Comparison of ENCODE assay signal across 1 cellular context in the genomic region with DNA sequence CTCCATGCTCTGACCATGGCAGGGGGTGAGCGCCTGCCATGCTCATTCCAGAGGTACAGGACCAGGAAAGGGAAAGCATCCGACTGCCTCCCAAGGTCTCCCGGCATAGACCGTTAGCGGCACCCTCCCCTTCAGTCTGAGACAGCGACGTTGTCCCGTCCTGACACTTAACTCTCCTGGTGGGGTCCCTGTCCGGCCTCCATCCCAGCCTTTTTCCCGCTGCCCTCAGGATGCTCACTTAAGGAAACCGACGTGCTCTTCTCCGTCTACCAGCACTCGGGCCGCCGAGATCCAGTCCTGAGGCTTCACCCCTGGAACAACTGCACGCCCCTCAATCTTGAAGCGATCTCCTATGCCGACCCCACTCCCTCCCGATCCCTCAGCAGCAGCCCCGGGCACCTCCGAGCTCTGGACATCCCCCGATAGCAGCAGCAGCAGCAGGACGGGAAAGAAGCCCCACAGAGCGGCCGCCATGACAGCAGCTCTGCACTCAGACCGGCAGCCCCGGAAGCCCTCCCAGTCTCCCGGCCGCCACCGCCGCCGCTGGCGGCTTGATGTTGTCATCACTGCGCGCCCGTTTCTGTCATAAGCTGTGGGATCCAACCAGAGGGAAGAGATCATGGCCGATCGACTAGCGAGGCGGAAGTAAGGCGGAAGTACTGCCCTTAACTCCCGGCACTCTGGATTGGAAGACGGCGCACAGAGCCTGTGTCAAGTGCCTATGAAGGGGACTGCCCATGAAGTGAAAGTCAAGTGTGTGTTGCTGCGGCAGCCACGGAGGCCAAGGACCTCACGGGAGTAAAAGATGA.
TF ChIP-seq lines count a peak whose summit lies in the region.

TSS of gene EMC7 (minus strand) at position 497 of the 809 bp plus-strand sequence. CDS start at position 474, 23 bp downstream.
TSS of gene PGBD4 (plus strand) at position 718 of the 809 bp plus-strand sequence. CDS start 449 bp downstream, outside the sequence.

TF ChIP-seq in K562, 482 proteins besides CTCF, POLR2A, EP300 and RAD21 (continued from another document and continues in another):
- TF ChIP-seq ZBTB33 (CRISPR knock-in tag; IDR thresholded peaks at IDR 0.05) = no peak; the same call in 1 of the 2 replicates
- TF ChIP-seq XRCC3 (IDR thresholded peaks at IDR 0.05) = no peak
- TF ChIP-seq KLF16 (IDR thresholded peaks at IDR 0.05) = no peak
- TF ChIP-seq HMGN3 (IDR thresholded peaks at IDR 0.05; ENCODE audit: borderline replicate concordance, extremely low read depth, insufficient read length, low read depth, low read length) = peak; percentile 73
- no peak for TF ChIP-seq TAL1 (IDR thresholded peaks at IDR 0.05)
- TF ChIP-seq FOS (IDR thresholded peaks at IDR 0.05; ENCODE audit: extremely low read depth, insufficient read length) = peak; percentile 17
- TF ChIP-seq PHB2 (IDR thresholded peaks at IDR 0.05; ENCODE audit: low read depth) = no peak
- peak; percentile 86 for TF ChIP-seq ESRRA (IDR thresholded peaks at IDR 0.05; ENCODE audit: borderline replicate concordance, low read depth)
- TF ChIP-seq, protein P1, sequence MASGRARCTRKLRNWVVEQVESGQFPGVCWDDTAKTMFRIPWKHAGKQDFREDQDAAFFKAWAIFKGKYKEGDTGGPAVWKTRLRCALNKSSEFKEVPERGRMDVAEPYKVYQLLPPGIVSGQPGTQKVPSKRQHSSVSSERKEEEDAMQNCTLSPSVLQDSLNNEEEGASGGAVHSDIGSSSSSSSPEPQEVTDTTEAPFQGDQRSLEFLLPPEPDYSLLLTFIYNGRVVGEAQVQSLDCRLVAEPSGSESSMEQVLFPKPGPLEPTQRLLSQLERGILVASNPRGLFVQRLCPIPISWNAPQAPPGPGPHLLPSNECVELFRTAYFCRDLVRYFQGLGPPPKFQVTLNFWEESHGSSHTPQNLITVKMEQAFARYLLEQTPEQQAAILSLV (tag; IDR thresholded peaks at IDR 0.05) = no peak
- no peak for TF ChIP-seq NR4A1 (CRISPR knock-in tag; IDR thresholded peaks at IDR 0.05)
- no peak for TF ChIP-seq NR4A1 (tag; IDR thresholded peaks at IDR 0.05)
- no peak for TF ChIP-seq THRAP3 (IDR thresholded peaks at IDR 0.05; ENCODE audit: borderline replicate concordance)
- TF ChIP-seq POU5F1 (IDR thresholded peaks at IDR 0.05; ENCODE audit: borderline replicate concordance, low read depth, low read length, partially characterized antibody) = peak; percentile 80
- peak; percentile 89 to 99 (median 98) for TF ChIP-seq YY1 (IDR thresholded peaks at IDR 0.05; ENCODE audit: borderline replicate concordance in 1 of 3, control insufficient read depth in 1 of 3, extremely low read depth in 1 of 3, insufficient read depth in 3 of 3, insufficient read length in 1 of 3, insufficient replicate concordance in 2 of 3, low read depth in 1 of 3, low read length in 2 of 3)
- TF ChIP-seq YBX1 (IDR thresholded peaks at IDR 0.05) = no peak
- TF ChIP-seq ZBTB11 (CRISPR knock-in tag; IDR thresholded peaks at IDR 0.05) = peak in 1 of 3 experiments; percentile 87; a peak in 2 of 6 replicates
- peak; percentile 99 for TF ChIP-seq CREB1 (IDR thresholded peaks at IDR 0.05)
- TF ChIP-seq CREB1 (CRISPR knock-in tag; IDR thresholded peaks at IDR 0.05) = peak; percentile 99
- TF ChIP-seq CHD4 (IDR thresholded peaks at IDR 0.05; ENCODE audit: insufficient read depth, insufficient replicate concordance, low read depth, low read length, poor library complexity, severe bottlenecking) = no peak
- TF ChIP-seq ZNF695 (CRISPR knock-in tag; IDR thresholded peaks at IDR 0.05) = no peak
- peak in 1 of 2 experiments; percentile 61; a peak in 1 of 4 replicates for TF ChIP-seq TEAD1 (CRISPR knock-in tag; IDR thresholded peaks at IDR 0.05)
- no peak for TF ChIP-seq ZNF778 (CRISPR knock-in tag; IDR thresholded peaks at IDR 0.05)
- TF ChIP-seq ATF1 (CRISPR knock-in tag; IDR thresholded peaks at IDR 0.05) = peak; percentile 94
- peak; percentile 99 for TF ChIP-seq ATF1 (tag; IDR thresholded peaks at IDR 0.05)
- TF ChIP-seq LCOR (CRISPR knock-in tag; IDR thresholded peaks at IDR 0.05) = peak; percentile 52; the same call in 1 of the 2 replicates
- TF ChIP-seq, protein P2, sequence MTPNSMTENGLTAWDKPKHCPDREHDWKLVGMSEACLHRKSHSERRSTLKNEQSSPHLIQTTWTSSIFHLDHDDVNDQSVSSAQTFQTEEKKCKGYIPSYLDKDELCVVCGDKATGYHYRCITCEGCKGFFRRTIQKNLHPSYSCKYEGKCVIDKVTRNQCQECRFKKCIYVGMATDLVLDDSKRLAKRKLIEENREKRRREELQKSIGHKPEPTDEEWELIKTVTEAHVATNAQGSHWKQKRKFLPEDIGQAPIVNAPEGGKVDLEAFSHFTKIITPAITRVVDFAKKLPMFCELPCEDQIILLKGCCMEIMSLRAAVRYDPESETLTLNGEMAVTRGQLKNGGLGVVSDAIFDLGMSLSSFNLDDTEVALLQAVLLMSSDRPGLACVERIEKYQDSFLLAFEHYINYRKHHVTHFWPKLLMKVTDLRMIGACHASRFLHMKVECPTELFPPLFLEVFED (CRISPR knock-in tag; conservative IDR thresholded peaks at IDR 0.05) = no peak
- no peak for TF ChIP-seq ZC3H4 (CRISPR knock-in tag; IDR thresholded peaks at IDR 0.05; ENCODE audit: borderline replicate concordance)
- TF ChIP-seq ZNF699 (CRISPR knock-in tag; IDR thresholded peaks at IDR 0.05; ENCODE audit: insufficient replicate concordance) = no peak
- TF ChIP-seq IRF2 (CRISPR knock-in tag; IDR thresholded peaks at IDR 0.05) = no peak
- peak; percentile 99 for TF ChIP-seq CREM (IDR thresholded peaks at IDR 0.05; ENCODE audit: low read depth)
- peak; percentile 77 for TF ChIP-seq MEIS2 (IDR thresholded peaks at IDR 0.05; ENCODE audit: partially characterized antibody)
- peak; percentile 73 for TF ChIP-seq SETDB1 (IDR thresholded peaks at IDR 0.05; ENCODE audit: low read length)
- TF ChIP-seq NFIC (IDR thresholded peaks at IDR 0.05) = peak; percentile 55
- TF ChIP-seq RERE (CRISPR knock-in tag; IDR thresholded peaks at IDR 0.05; ENCODE audit: borderline replicate concordance) = no peak
- TF ChIP-seq MTA3 (IDR thresholded peaks at IDR 0.05; ENCODE audit: borderline replicate concordance) = peak; percentile 48; the same call in 1 of the 2 replicates
- TF ChIP-seq, protein P3, sequence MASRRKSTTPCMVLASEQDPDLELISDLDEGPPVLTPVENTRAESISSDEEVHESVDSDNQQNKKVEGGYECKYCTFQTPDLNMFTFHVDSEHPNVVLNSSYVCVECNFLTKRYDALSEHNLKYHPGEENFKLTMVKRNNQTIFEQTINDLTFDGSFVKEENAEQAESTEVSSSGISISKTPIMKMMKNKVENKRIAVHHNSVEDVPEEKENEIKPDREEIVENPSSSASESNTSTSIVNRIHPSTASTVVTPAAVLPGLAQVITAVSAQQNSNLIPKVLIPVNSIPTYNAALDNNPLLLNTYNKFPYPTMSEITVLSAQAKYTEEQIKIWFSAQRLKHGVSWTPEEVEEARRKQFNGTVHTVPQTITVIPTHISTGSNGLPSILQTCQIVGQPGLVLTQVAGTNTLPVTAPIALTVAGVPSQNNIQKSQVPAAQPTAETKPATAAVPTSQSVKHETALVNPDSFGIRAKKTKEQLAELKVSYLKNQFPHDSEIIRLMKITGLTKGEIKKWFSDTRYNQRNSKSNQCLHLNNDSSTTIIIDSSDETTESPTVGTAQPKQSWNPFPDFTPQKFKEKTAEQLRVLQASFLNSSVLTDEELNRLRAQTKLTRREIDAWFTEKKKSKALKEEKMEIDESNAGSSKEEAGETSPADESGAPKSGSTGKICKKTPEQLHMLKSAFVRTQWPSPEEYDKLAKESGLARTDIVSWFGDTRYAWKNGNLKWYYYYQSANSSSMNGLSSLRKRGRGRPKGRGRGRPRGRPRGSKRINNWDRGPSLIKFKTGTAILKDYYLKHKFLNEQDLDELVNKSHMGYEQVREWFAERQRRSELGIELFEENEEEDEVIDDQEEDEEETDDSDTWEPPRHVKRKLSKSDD (conservative IDR thresholded peaks at IDR 0.05; ENCODE audit: low read length) = peak; percentile 81
- no peak for TF ChIP-seq CREBBP (IDR thresholded peaks at IDR 0.05; ENCODE audit: low read depth, low read length)
- no peak for TF ChIP-seq ZFP30 (CRISPR knock-in tag; IDR thresholded peaks at IDR 0.05; ENCODE audit: borderline replicate concordance)
- TF ChIP-seq, protein P4, sequence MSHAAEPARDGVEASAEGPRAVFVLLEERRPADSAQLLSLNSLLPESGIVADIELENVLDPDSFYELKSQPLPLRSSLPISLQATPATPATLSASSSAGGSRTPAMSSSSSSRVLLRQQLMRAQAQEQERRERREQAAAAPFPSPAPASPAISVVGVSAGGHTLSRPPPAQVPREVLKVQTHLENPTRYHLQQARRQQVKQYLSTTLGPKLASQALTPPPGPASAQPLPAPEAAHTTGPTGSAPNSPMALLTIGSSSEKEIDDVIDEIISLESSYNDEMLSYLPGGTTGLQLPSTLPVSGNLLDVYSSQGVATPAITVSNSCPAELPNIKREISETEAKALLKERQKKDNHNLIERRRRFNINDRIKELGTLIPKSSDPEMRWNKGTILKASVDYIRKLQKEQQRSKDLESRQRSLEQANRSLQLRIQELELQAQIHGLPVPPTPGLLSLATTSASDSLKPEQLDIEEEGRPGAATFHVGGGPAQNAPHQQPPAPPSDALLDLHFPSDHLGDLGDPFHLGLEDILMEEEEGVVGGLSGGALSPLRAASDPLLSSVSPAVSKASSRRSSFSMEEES (CRISPR knock-in tag; IDR thresholded peaks at IDR 0.05) = no peak
- peak; percentile 100 for TF ChIP-seq ELF2 (CRISPR knock-in tag; IDR thresholded peaks at IDR 0.05)
- peak; percentile 93 for TF ChIP-seq L3MBTL2 (IDR thresholded peaks at IDR 0.05)
- TF ChIP-seq ZNF445 (CRISPR knock-in tag; IDR thresholded peaks at IDR 0.05; ENCODE audit: low read depth) = no peak
- TF ChIP-seq SOX6 (IDR thresholded peaks at IDR 0.05) = no peak
- TF ChIP-seq ZFP36 (IDR thresholded peaks at IDR 0.05; ENCODE audit: low read depth, low read length, partially characterized antibody) = no peak
